8 cellular contexts compared by ENCODE assay signal in genomic region chr20:24634855-24635254, GRCh38.
A peak's percentile ranks its signal among the peaks of the same experiment; 100 is the strongest.
DNase-seq lines count a peak whose midpoint lies in the region; ATAC-seq and TF ChIP-seq lines count a peak whose summit lies in the region.

No MANE protein-coding gene starts in this region.

- no peak for ATAC-seq in HG03565 (IDR thresholded peaks at IDR 0.05; ENCODE audit: unreplicated experiment)

- H3K9me2 ChIP-seq in MM.1S (replicated peaks; ENCODE audit: insufficient read depth, low read length), result no peaks in the 10 kb centered on the region

- no peaks in the 10 kb centered on the region for H3K36me3 ChIP-seq in MM.1S (replicated peaks; ENCODE audit: insufficient read depth, low read length)

- no peaks in the 10 kb centered on the region for H3F3A ChIP-seq in MM.1S (ENCODE audit: insufficient read depth, low read length)

- H3K27ac ChIP-seq in MM.1S (ENCODE audit: low read length), result no peak overlapping the region

- TF ChIP-seq CTCF in foreskin fibroblast (IDR thresholded peaks at IDR 0.05; ENCODE audit: low read depth, low read length) (no peak), MM.1S (IDR thresholded peaks at IDR 0.05; ENCODE audit: low read length) (no peak)

- no peak overlapping the region for H2AFZ ChIP-seq in MM.1S (ENCODE audit: low read length)

- H3K27me3 ChIP-seq in MM.1S (replicated peaks; ENCODE audit: insufficient read depth, low read length), result no peaks in the 10 kb centered on the region

- H3K79me2 ChIP-seq in MM.1S (ENCODE audit: low read length), result no peaks in the 10 kb centered on the region

- H3K4me3 ChIP-seq in foreskin fibroblast (ENCODE audit: low read depth in 1 of 2, low read length in 2 of 2) (no peak overlapping the region), MM.1S (ENCODE audit: low read length) (no peak overlapping the region)

- DNase-seq in GOT3 (lab: John Stamatoyannopoulos, UW) (peak; percentile 66), SHP77 treated with DMSO at 0.1 percent for 48 hours (lab: John Stamatoyannopoulos, UW) (peak; percentile 69), foreskin fibroblast (peak; percentile 84 to 94), renal cortical epithelial cell (ENCODE audit: low read depth) (peak; percentile 74), MM.1S (no peak), DMS153 treated with DMSO at 0.1 percent for 48 hours (lab: John Stamatoyannopoulos, UW; ENCODE audit: unreplicated experiment) (no peak)
- DNase-seq in activated T-cell treated with anti-CD3 and anti-CD28 coated beads, Interleukin-2, amount 50 U/mL, for 48 hours, result no peak

- H3K9me3 ChIP-seq in MM.1S (replicated peaks; ENCODE audit: insufficient read depth, low read length), result no peaks in the 10 kb centered on the region

- H3K9ac ChIP-seq in MM.1S (ENCODE audit: low read length), result no peak overlapping the region

- no peak overlapping the region for H3K4me2 ChIP-seq in MM.1S (ENCODE audit: low read depth, low read length)

- H4K20me1 ChIP-seq in MM.1S (ENCODE audit: insufficient read depth, low read length), result no peaks in the 10 kb centered on the region

- H3K4me1 ChIP-seq in MM.1S (ENCODE audit: low read length), result no peaks in the 10 kb centered on the region

Comparison
In these comparisons a context has a peak if more than half of its experiments do, and no peak if none do; other contexts are left out.
1. DNase-seq: peak in GOT3 (single experiment), SHP77 treated with DMSO at 0.1 percent for 48 hours (single experiment), foreskin fibroblast (2 of 2) and renal cortical epithelial cell (single experiment); none in activated T-cell treated with anti-CD3 and anti-CD28 coated beads, Interleukin-2, amount 50 U/mL, for 48 hours (0 of 2), MM.1S (single experiment) and DMS153 treated with DMSO at 0.1 percent for 48 hours (single experiment).